33 cellular contexts compared by ENCODE assay signal in the genomic region with DNA sequence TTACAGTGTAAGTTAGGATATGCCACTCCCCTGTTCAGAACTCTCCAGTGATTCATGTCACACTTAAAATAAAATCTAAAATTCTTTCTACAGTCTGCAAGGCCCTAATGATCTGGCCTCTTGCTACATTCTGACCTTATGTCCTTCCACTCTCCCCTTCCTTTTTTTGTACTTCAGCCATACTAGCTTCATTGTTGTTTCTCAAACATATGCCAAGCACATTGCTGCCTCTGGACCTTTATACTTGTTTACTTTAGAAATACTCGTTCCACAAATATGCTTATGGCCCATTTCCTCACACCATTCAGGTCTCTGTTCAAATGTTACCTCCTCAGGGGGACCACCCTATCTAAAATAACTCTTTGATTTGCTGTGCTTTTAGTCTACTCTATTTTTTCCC. TPM values are rescaled to one million over a fixed set of nuclear protein-coding genes. Genes with fewer than 3 reads are reported as not detected.
DNase-seq lines count a peak whose midpoint lies in the region; ATAC-seq and TF ChIP-seq lines count a peak whose summit lies in the region.
"Had no signal": no experiment of that assay in that cellular context is flagged by ENCODE, and none has a peak within 500 bp of the region (broad histone marks: within the 10 kb centered on the region; RNA-seq: fewer than 3 reads in every experiment).

No MANE protein-coding gene starts in this region.

- H3K9ac ChIP-seq in GM23248: no peak overlapping the region

- H2AFZ ChIP-seq in GM23248: peak overlapping the region; percentile 43

- no peaks in the 10 kb centered on the region for H3K9me3 Mint-ChIP-seq in activated T-cell treated with anti-CD3 and anti-CD28 coated beads, Interleukin-2, amount 50 U/mL, for 4 hours
- H3K9me3 Mint-ChIP-seq: activated naive CD4-positive, alpha-beta T cell treated with anti-CD3 and anti-CD28 coated beads, Interleukin-2, amount 50 U/mL, for 72 hours; CD4-positive, alpha-beta memory T cell; effector memory CD8-positive, alpha-beta T cell; natural killer cell; stimulated activated memory B cell treated with anti-CD40 and anti-IgM and Interleukin-4, amounts not matched to agents 10 μg/mL and 1 μg/mL and 100 μg/mL, for 72 hours; T-helper 2 cell treated with Interferon-gamma antibody and Interleukin-4, amounts not matched to agents 5 μg/mL and 100 μg/mL, for 36 hours had no signal

- peaks cover 11% of the 10 kb centered on the region for H3K27me3 Mint-ChIP-seq in activated T-cell treated with anti-CD3 and anti-CD28 coated beads, Interleukin-2, amount 50 U/mL, for 4 hours (ENCODE audit: low read depth)
- H3K27me3 Mint-ChIP-seq: stimulated activated memory B cell treated with anti-CD40 and anti-IgM and Interleukin-4, amounts not matched to agents 10 μg/mL and 1 μg/mL and 100 μg/mL, for 72 hours had no signal

- H3K36me3 Mint-ChIP-seq in activated T-cell treated with anti-CD3 and anti-CD28 coated beads, Interleukin-2, amount 50 U/mL, for 4 hours (ENCODE audit: insufficient read depth): no peaks in the 10 kb centered on the region
- H3K36me3 Mint-ChIP-seq: activated naive CD4-positive, alpha-beta T cell treated with anti-CD3 and anti-CD28 coated beads, Interleukin-2, amount 50 U/mL, for 72 hours; CD4-positive, alpha-beta memory T cell; natural killer cell; stimulated activated memory B cell treated with anti-CD40 and anti-IgM and Interleukin-4, amounts not matched to agents 10 μg/mL and 1 μg/mL and 100 μg/mL, for 72 hours had no signal

- DNase-seq in GM23248: peak; percentile 20
- peak; percentile 12 for DNase-seq in astrocyte of the spinal cord (ENCODE audit: low read depth, low spot score)
- peak; percentile 82 for DNase-seq in fibroblast of villous mesenchyme (ENCODE audit: low read depth)
- DNase-seq in CD1c-positive myeloid dendritic cell (ENCODE audit: extremely low spot score): no peak
- DNase-seq in NCI-H524 treated with DMSO at 0.1 percent for 48 hours (lab: John Stamatoyannopoulos, UW): no peak
- no peak for DNase-seq in activated T-cell treated with anti-CD3 and anti-CD28 coated beads, Interleukin-2, amount 50 U/mL, for 4 hours
- DNase-seq: activated CD4-positive, alpha-beta T cell treated with anti-CD3 and anti-CD28 coated beads for 36 hours; activated CD8-positive, alpha-beta memory T cell treated with anti-CD3 and anti-CD28 coated beads for 24 hours; activated effector memory CD4-positive, alpha-beta T cell treated with Interleukin-2 at 50 U/mL for 16 hours; aorta; CD4-positive, alpha-beta memory T cell; cortex of kidney; DND-41; effector memory CD8-positive, alpha-beta T cell; hippocampal formation; Karpas-422; lower lobe of right lung; natural killer cell; NCI-H1417 treated with DMSO at 0.1 percent for 48 hours; NCI-H2029 treated with DMSO at 0.1 percent for 48 hours; NCI-H2227 treated with DMSO at 0.1 percent for 48 hours; NCI-H526 treated with DMSO at 0.1 percent for 48 hours; nucleus accumbens; SIG-M5; transverse colon had no signal

- no peak for TF ChIP-seq CTCF in astrocyte of the spinal cord (IDR thresholded peaks at IDR 0.05; ENCODE audit: low read depth, low read length)
- TF ChIP-seq CTCF in fibroblast of villous mesenchyme (IDR thresholded peaks at IDR 0.05; ENCODE audit: insufficient read depth, low read depth, low read length): no peak

- no peak overlapping the region for H3K4me3 Mint-ChIP-seq in activated T-cell treated with anti-CD3 and anti-CD28 coated beads, Interleukin-2, amount 50 U/mL, for 4 hours
- H3K4me3 Mint-ChIP-seq: activated CD4-positive, alpha-beta T cell treated with anti-CD3 and anti-CD28 coated beads for 36 hours; CD4-positive, alpha-beta memory T cell; effector memory CD8-positive, alpha-beta T cell; natural killer cell; stimulated activated memory B cell treated with anti-CD40 and anti-IgM and Interleukin-4, amounts not matched to agents 10 μg/mL and 1 μg/mL and 100 μg/mL, for 72 hours; T-helper 2 cell treated with Interferon-gamma antibody and Interleukin-4, amounts not matched to agents 5 μg/mL and 100 μg/mL, for 36 hours had no signal

- ATAC-seq in GM18868 (IDR thresholded peaks at IDR 0.05; ENCODE audit: unreplicated experiment): no peak
- no peak for ATAC-seq in activated T-cell treated with anti-CD3 and anti-CD28 coated beads, Interleukin-2, amount 50 U/mL, for 4 hours
- ATAC-seq: activated CD4-positive, alpha-beta T cell treated with anti-CD3 and anti-CD28 coated beads for 36 hours; activated naive CD4-positive, alpha-beta T cell treated with anti-CD3 and anti-CD28 coated beads, Interleukin-2, amount 50 U/mL, for 72 hours; effector memory CD8-positive, alpha-beta T cell; lower lobe of right lung; natural killer cell; Panc1; stimulated activated memory B cell treated with anti-CD40 and anti-IgM and Interleukin-4, amounts not matched to agents 10 μg/mL and 1 μg/mL and 100 μg/mL, for 72 hours had no signal

- no peaks in the 10 kb centered on the region for H3K9me2 ChIP-seq in GM23248 (ENCODE audit: insufficient read depth)

- no peaks in the 10 kb centered on the region for H3K36me3 ChIP-seq in GM23248 (ENCODE audit: low read depth)
- H3K36me3 ChIP-seq: cardiac muscle cell, lower lobe of right lung, prostate gland, transverse colon had no signal

- 2 to 12% methylated on average over 1 of the region's 1 CpG for WGBS in GM23248 (ENCODE audit: low coverage in 1 of 2, low lambda C conversion rate in 2 of 2, missing lambda C conversion rate in 2 of 2), 2 experiments

- H3K4me1 ChIP-seq in GM23248 (ENCODE audit: insufficient read depth): peaks cover 34% of the 10 kb centered on the region
- H3K4me1 ChIP-seq: lower lobe of right lung, prostate gland, transverse colon had no signal

- no peaks in the 10 kb centered on the region for H3K27me3 ChIP-seq in GM23248 (replicated peaks; ENCODE audit: insufficient read depth)
- H3K27me3 ChIP-seq: cardiac muscle cell had no signal

- no peak overlapping the region for H3K27ac ChIP-seq in GM23248
- H3K27ac ChIP-seq: cardiac muscle cell, lower lobe of right lung, prostate gland, transverse colon had no signal

- in situ Hi-C loops in GM23248 (cut with MboI) (no loop called here), astrocyte of the spinal cord (cut with HindIII; ENCODE audit: low sequenced_read_pairs) (no loop called here)

- no peak overlapping the region for H3K4me2 ChIP-seq in GM23248 (ENCODE audit: unreplicated experiment)

- H4K20me1 ChIP-seq in GM23248 (ENCODE audit: insufficient read depth): no peaks in the 10 kb centered on the region

- no peaks in the 10 kb centered on the region for H3K4me1 Mint-ChIP-seq in activated T-cell treated with anti-CD3 and anti-CD28 coated beads, Interleukin-2, amount 50 U/mL, for 4 hours (ENCODE audit: low read depth)
- H3K4me1 Mint-ChIP-seq: activated CD4-positive, alpha-beta T cell treated with anti-CD3 and anti-CD28 coated beads for 36 hours; CD4-positive, alpha-beta memory T cell; natural killer cell; stimulated activated memory B cell treated with anti-CD40 and anti-IgM and Interleukin-4, amounts not matched to agents 10 μg/mL and 1 μg/mL and 100 μg/mL, for 72 hours had no signal

- peaks cover 8% of the 10 kb centered on the region; the same call in 1 of the 2 replicates for H3F3A ChIP-seq in GM23248 (ENCODE audit: insufficient read depth)

- H3K9me3 ChIP-seq in GM23248 (ENCODE audit: low read depth): no peaks in the 10 kb centered on the region
- H3K9me3 ChIP-seq: lower lobe of right lung, prostate gland, transverse colon had no signal

- H3K79me2 ChIP-seq in GM23248 (ENCODE audit: insufficient read depth): no peaks in the 10 kb centered on the region

- no peak overlapping the region for H3K4me3 ChIP-seq in GM23248
- H3K4me3 ChIP-seq in astrocyte of the spinal cord (ENCODE audit: low read depth, low read length): no peak overlapping the region
- H3K4me3 ChIP-seq in fibroblast of villous mesenchyme (ENCODE audit: low read depth, low read length): no peak overlapping the region
- H3K4me3 ChIP-seq: cardiac muscle cell, lower lobe of right lung, prostate gland, transverse colon had no signal

RNA-seq across cellular contexts. Expression of a gene that starts 14.9 kb away (rescaled TPM):
- 38.8 and 53.7 TPM in 2 replicates for total RNA-seq in GM23248 (2014; rRNA removed; shearing (Covaris generic))
- 89.7 and 94.5 TPM in 2 replicates for polyA plus RNA-seq in GM23248 (2016; fragmentation: Nextera tagmentation; extraction: Ambion mirVana)
- 70.2 and 119 TPM in 2 replicates for total RNA-seq in fibroblast of villous mesenchyme
- 100 to 1,000 TPM; 298 to 351 (median 300) TPM for total RNA-seq in activated T-cell treated with anti-CD3 and anti-CD28 coated beads, Interleukin-2, amount 50 U/mL, for 4 hours

RNA-seq across cellular contexts. Expression of a gene that starts 25.2 kb away (rescaled TPM):
- total RNA-seq in GM23248 (2014; rRNA removed; shearing (Covaris generic)): 0.11 and 0.13 TPM in 2 replicates
- polyA plus RNA-seq in GM23248 (2016; fragmentation: Nextera tagmentation; extraction: Ambion mirVana): 0.38 and 0.60 TPM in 2 replicates
- 4.5 and 10.8 TPM in 2 replicates for total RNA-seq in fibroblast of villous mesenchyme
- total RNA-seq in activated T-cell treated with anti-CD3 and anti-CD28 coated beads, Interleukin-2, amount 50 U/mL, for 4 hours: under 1 TPM in 2 of 3 donors, not detected in 1; 0.13 to 0.37 TPM
- total RNA-seq: CD4-positive, alpha-beta memory T cell; mononuclear cell; natural killer cell had no signal
- polyA plus RNA-seq: CD4-positive, alpha-beta memory T cell had no signal

RNA-seq across cellular contexts. Expression of a gene that starts 42.6 kb away (rescaled TPM):
- 2.1 and 5.3 TPM in 2 replicates for total RNA-seq in GM23248 (2014; rRNA removed; shearing (Covaris generic))
- polyA plus RNA-seq in GM23248 (2016; fragmentation: Nextera tagmentation; extraction: Ambion mirVana): 3.0 and 3.3 TPM in 2 replicates
- total RNA-seq in fibroblast of villous mesenchyme: 3.9 and 4.7 TPM in 2 replicates
- total RNA-seq in activated T-cell treated with anti-CD3 and anti-CD28 coated beads, Interleukin-2, amount 50 U/mL, for 4 hours: 10 to 100 TPM; 19.5 to 23.8 (median 23.6) TPM

RNA-seq across cellular contexts. Expression of a gene that starts 43.4 kb away (rescaled TPM):
- 8.4 and 11.8 TPM in 2 replicates for total RNA-seq in GM23248 (2014; rRNA removed; shearing (Covaris generic))
- polyA plus RNA-seq in GM23248 (2016; fragmentation: Nextera tagmentation; extraction: Ambion mirVana): 6.7 and 7.1 TPM in 2 replicates
- total RNA-seq in fibroblast of villous mesenchyme: 38.4 and 41.9 TPM in 2 replicates
- total RNA-seq in activated T-cell treated with anti-CD3 and anti-CD28 coated beads, Interleukin-2, amount 50 U/mL, for 4 hours: 1 to 10 TPM; 1.1 to 1.6 (median 1.2) TPM
- polyA plus RNA-seq: CD4-positive, alpha-beta memory T cell had no signal

RNA-seq across cellular contexts. Expression of a gene that starts 52.8 kb away (rescaled TPM):
- 9.5 and 9.6 TPM in 2 replicates for total RNA-seq in GM23248 (2014; rRNA removed; shearing (Covaris generic))
- polyA plus RNA-seq in GM23248 (2016; fragmentation: Nextera tagmentation; extraction: Ambion mirVana): 5.5 and 5.9 TPM in 2 replicates
- total RNA-seq in fibroblast of villous mesenchyme: 4.7 and 6.1 TPM in 2 replicates
- 10 to 100 TPM in 2 of 3 donors, 1 to 10 TPM in 1; 9.0 to 11.1 (median 10.6) TPM for total RNA-seq in activated T-cell treated with anti-CD3 and anti-CD28 coated beads, Interleukin-2, amount 50 U/mL, for 4 hours

Comparison
In these comparisons a context has a peak if more than half of its experiments do, and no peak if none do; other contexts are left out.
1. DNase-seq: peak in GM23248 (single experiment), astrocyte of the spinal cord (single experiment) and fibroblast of villous mesenchyme (single experiment); none in CD1c-positive myeloid dendritic cell (single experiment), NCI-H524 treated with DMSO at 0.1 percent for 48 hours (single experiment) and activated T-cell treated with anti-CD3 and anti-CD28 coated beads, Interleukin-2, amount 50 U/mL, for 4 hours (single experiment).